8 cellular contexts compared by ENCODE assay signal in the genomic region with DNA sequence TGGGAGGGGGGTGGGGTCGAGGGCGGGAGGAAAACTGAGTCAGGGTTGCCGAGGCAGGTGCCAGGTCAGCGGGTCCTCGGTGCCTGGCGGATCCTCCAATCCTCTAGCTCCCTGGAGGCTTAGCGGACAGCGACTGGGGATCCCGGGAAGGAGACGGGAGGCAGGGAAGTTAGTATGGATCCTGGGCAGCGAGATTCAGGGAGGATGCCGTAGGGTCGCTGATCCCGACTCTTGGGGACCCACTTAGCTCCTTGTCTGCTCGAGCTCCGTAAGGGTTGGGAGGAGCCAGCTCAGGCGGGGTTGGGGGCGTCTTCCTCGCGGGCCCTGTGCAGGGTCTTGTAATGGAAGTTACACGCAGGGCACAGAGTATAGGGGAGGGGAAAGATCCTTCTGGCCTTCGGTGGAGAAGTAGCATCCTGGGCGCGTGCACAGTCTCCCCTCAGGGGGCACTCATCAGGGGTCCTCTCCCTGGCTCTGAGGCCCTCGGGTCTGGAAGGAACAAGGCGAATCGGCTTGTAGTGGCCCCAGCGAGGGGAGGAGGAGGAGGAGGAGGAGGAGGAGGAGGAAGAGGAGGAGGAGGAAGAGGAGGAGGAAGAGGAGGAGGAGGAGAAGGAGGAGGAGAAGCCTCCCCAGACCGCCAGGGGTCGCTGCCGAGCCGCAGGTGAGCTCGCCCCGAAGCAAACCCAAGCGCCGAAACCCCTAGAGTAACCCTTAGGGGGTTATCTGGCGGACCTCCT. TPM values are rescaled to one million over a fixed set of nuclear protein-coding genes. Genes with fewer than 3 reads are reported as not detected.
DNase-seq lines count a peak whose midpoint lies in the region; ATAC-seq and TF ChIP-seq lines count a peak whose summit lies in the region.

No MANE protein-coding gene starts in this region.

- H3K4me3 ChIP-seq in BE2C (ENCODE audit: low read depth, low read length) (peak overlapping the region; percentile 66), HFF-Myc (replicated peaks; ENCODE audit: low read depth, low read length) (no peak overlapping the region), foreskin fibroblast (ENCODE audit: low read depth in 1 of 2, low read length in 2 of 2) (no peak overlapping the region), ovary (no peak overlapping the region)

- H3K36me3 Mint-ChIP-seq in activated T-helper 2 cell treated with anti-CD3 and anti-CD28 coated beads, Interferon-gamma antibody, Interleukin-2, Interleukin-4, amounts not matched to agents 10 μg/mL and 5 μg/mL and 100 μg/mL, durations not matched to agents 14 hours and 24 hours and 36 hours (ENCODE audit: low read depth) = no peaks in the 10 kb centered on the region
- H3K36me3 Mint-ChIP-seq in type B pancreatic cell = no peaks in the 10 kb centered on the region

- no peak overlapping the region for H3K27ac ChIP-seq in ovary

- peaks cover 15% of the 10 kb centered on the region for H3K4me1 Mint-ChIP-seq in activated T-helper 2 cell treated with anti-CD3 and anti-CD28 coated beads, Interferon-gamma antibody, Interleukin-2, Interleukin-4, amounts not matched to agents 10 μg/mL and 5 μg/mL and 100 μg/mL, durations not matched to agents 14 hours and 24 hours and 36 hours (ENCODE audit: low read depth)
- H3K4me1 Mint-ChIP-seq in type B pancreatic cell (ENCODE audit: unreplicated experiment) = peaks cover 6% of the 10 kb centered on the region

- TF ChIP-seq POLR2A in ovary (IDR thresholded peaks at IDR 0.05) = no peak

- H3K9me3 Mint-ChIP-seq in activated T-helper 2 cell treated with anti-CD3 and anti-CD28 coated beads, Interferon-gamma antibody, Interleukin-2, Interleukin-4, amounts not matched to agents 10 μg/mL and 5 μg/mL and 100 μg/mL, durations not matched to agents 14 hours and 24 hours and 36 hours = no peaks in the 10 kb centered on the region
- no peaks in the 10 kb centered on the region for H3K9me3 Mint-ChIP-seq in type B pancreatic cell

- TF ChIP-seq EP300 in ovary (IDR thresholded peaks at IDR 0.05) = no peak

- peaks cover 7% of the 10 kb centered on the region for H3K27me3 ChIP-seq in BE2C
- peaks cover 7% of the 10 kb centered on the region for H3K27me3 ChIP-seq in ovary

- no peaks in the 10 kb centered on the region for H3K9me3 ChIP-seq in BE2C
- H3K9me3 ChIP-seq in ovary = no peaks in the 10 kb centered on the region

- ATAC-seq in HG03159 (IDR thresholded peaks at IDR 0.05; ENCODE audit: unreplicated experiment) = no peak

- no peak overlapping the region for H3K27ac Mint-ChIP-seq in activated T-helper 2 cell treated with anti-CD3 and anti-CD28 coated beads, Interferon-gamma antibody, Interleukin-2, Interleukin-4, amounts not matched to agents 10 μg/mL and 5 μg/mL and 100 μg/mL, durations not matched to agents 14 hours and 24 hours and 36 hours
- H3K27ac Mint-ChIP-seq in type B pancreatic cell = no peak overlapping the region

- 1 to 2% (median 1%) methylated on average over 36 to 37 of the region's 37 CpGs for WGBS in ovary, 3 donors

- TF ChIP-seq CTCF in BE2C (IDR thresholded peaks at IDR 0.05; ENCODE audit: low read depth, low read length) (peak; percentile 85), HFF-Myc (IDR thresholded peaks at IDR 0.05; ENCODE audit: low read depth, low read length, missing control alignments) (peak; percentile 78), foreskin fibroblast (IDR thresholded peaks at IDR 0.05; ENCODE audit: low read depth, low read length) (peak; percentile 58), ovary (IDR thresholded peaks at IDR 0.05) (peak in 2 of 3 donors; percentile 35 to 46), type B pancreatic cell (conservative IDR thresholded peaks at IDR 0.05) (peak; percentile 76)

- peaks cover 37% of the 10 kb centered on the region for H3K27me3 Mint-ChIP-seq in activated T-helper 2 cell treated with anti-CD3 and anti-CD28 coated beads, Interferon-gamma antibody, Interleukin-2, Interleukin-4, amounts not matched to agents 10 μg/mL and 5 μg/mL and 100 μg/mL, durations not matched to agents 14 hours and 24 hours and 36 hours (ENCODE audit: low read depth)
- H3K27me3 Mint-ChIP-seq in type B pancreatic cell = peaks cover 78% of the 10 kb centered on the region

- H3K36me3 ChIP-seq in BE2C (no peaks in the 10 kb centered on the region), ovary (no peaks in the 10 kb centered on the region)

- H3K4me3 Mint-ChIP-seq in activated T-helper 2 cell treated with anti-CD3 and anti-CD28 coated beads, Interferon-gamma antibody, Interleukin-2, Interleukin-4, amounts not matched to agents 10 μg/mL and 5 μg/mL and 100 μg/mL, durations not matched to agents 14 hours and 24 hours and 36 hours (ENCODE audit: low read depth) = peak overlapping the region; percentile 69
- H3K4me3 Mint-ChIP-seq in type B pancreatic cell = peak overlapping the region; percentile 82

- intact Hi-C loops in activated T-helper 2 cell treated with anti-CD3 and anti-CD28 coated beads, Interferon-gamma antibody, Interleukin-2, Interleukin-4, amounts not matched to agents 10 μg/mL and 5 μg/mL and 100 μg/mL, durations not matched to agents 14 hours and 24 hours and 36 hours (cut with micrococcal nuclease) = loop anchor here (1.0 to 5.0 kb wide), 4 partner anchors 8 to 152 kb away; partner anchors contain the start of gene NCOA5
- intact Hi-C loops in ovary (cut with DNase I) = loop anchor here in 1 of 4 donors (10.0 kb wide), 1 partner anchor 152 kb away; no protein-coding TSS in a partner anchor

- peaks cover 7% of the 10 kb centered on the region for H3K4me1 ChIP-seq in BE2C
- peaks cover 2% of the 10 kb centered on the region for H3K4me1 ChIP-seq in ovary (ENCODE audit: insufficient read depth)

- DNase-seq in BE2C (peak; percentile 78), HFF-Myc (ENCODE audit: extremely low read depth, low read depth) (no peak), RPMI8226 (peak; percentile 75), foreskin fibroblast (peak in 1 of 2 donors; percentile 58), ovary (peak; percentile 30 to 69 (median 51)), type B pancreatic cell (ENCODE audit: extremely low spot score, unreplicated experiment) (no peak)
- DNase-seq in activated T-helper 2 cell treated with anti-CD3 and anti-CD28 coated beads, Interferon-gamma antibody, Interleukin-2, Interleukin-4, amounts not matched to agents 10 μg/mL and 5 μg/mL and 100 μg/mL, durations not matched to agents 14 hours and 24 hours and 36 hours (ENCODE audit: low spot score) = peak; percentile 56

RNA-seq across cellular contexts. Expression of gene SLC12A5, which starts 6.4 kb away (rescaled TPM):
- 9.0 TPM for polyA plus RNA-seq in BE2C (2012; ENCODE audit: insufficient read depth, insufficient read length, low read depth)
- total RNA-seq in activated T-helper 2 cell treated with anti-CD3 and anti-CD28 coated beads, Interferon-gamma antibody, Interleukin-2, Interleukin-4, amounts not matched to agents 10 μg/mL and 5 μg/mL and 100 μg/mL, durations not matched to agents 14 hours and 24 hours and 36 hours = 0.73 TPM in 1 of 2 replicates, not detected in the other
- total RNA-seq in ovary (1 to 10 TPM in 5 of 7 donors, not detected in 2; 1.1 to 2.1 (median 1.3) TPM), type B pancreatic cell (ENCODE audit: low replicate concordance) (3.1 and 5.1 TPM in 2 replicates)
- 1 to 10 TPM; 2.2 to 3.8 TPM for polyA plus RNA-seq in ovary

RNA-seq across cellular contexts. Expression of gene MMP9, which starts 13.9 kb away (rescaled TPM):
- not detected for polyA plus RNA-seq in BE2C (2012; ENCODE audit: insufficient read depth, insufficient read length, low read depth)
- 0.16 TPM in 1 of 2 replicates, not detected in the other for total RNA-seq in activated T-helper 2 cell treated with anti-CD3 and anti-CD28 coated beads, Interferon-gamma antibody, Interleukin-2, Interleukin-4, amounts not matched to agents 10 μg/mL and 5 μg/mL and 100 μg/mL, durations not matched to agents 14 hours and 24 hours and 36 hours
- total RNA-seq in ovary = 1 to 10 TPM in 2 of 7 donors, under 1 TPM in 5; 0.10 to 1.7 (median 0.28) TPM
- polyA plus RNA-seq in ovary = under 1 TPM; 0.16 to 0.25 TPM
- 0.53 TPM in 1 of 2 replicates, not detected in the other for total RNA-seq in type B pancreatic cell (ENCODE audit: low replicate concordance)

RNA-seq across cellular contexts. Expression of gene ZNF335, which starts 50.6 kb away (rescaled TPM):
- 23.4 TPM for polyA plus RNA-seq in BE2C (2012; ENCODE audit: insufficient read depth, insufficient read length, low read depth)
- total RNA-seq in activated T-helper 2 cell treated with anti-CD3 and anti-CD28 coated beads, Interferon-gamma antibody, Interleukin-2, Interleukin-4, amounts not matched to agents 10 μg/mL and 5 μg/mL and 100 μg/mL, durations not matched to agents 14 hours and 24 hours and 36 hours = 35.7 and 36.1 TPM in 2 replicates
- 10 to 100 TPM; 14.2 to 25.7 (median 20.0) TPM for total RNA-seq in ovary
- polyA plus RNA-seq in ovary = 10 to 100 TPM in 1 of 2 donors, 1 to 10 TPM in 1; 3.5 to 15.7 TPM
- 19.9 and 23.6 TPM in 2 replicates for total RNA-seq in type B pancreatic cell (ENCODE audit: low replicate concordance)

Comparison
In these comparisons a context has a peak if more than half of its experiments do, and no peak if none do; other contexts are left out.
1. DNase-seq: peak in BE2C (single experiment), RPMI8226 (single experiment), activated T-helper 2 cell treated with anti-CD3 and anti-CD28 coated beads, Interferon-gamma antibody, Interleukin-2, Interleukin-4, amounts not matched to agents 10 μg/mL and 5 μg/mL and 100 μg/mL, durations not matched to agents 14 hours and 24 hours and 36 hours (single experiment) and ovary (5 of 5); none in HFF-Myc (single experiment) and type B pancreatic cell (single experiment).
2. Peak in every context shown above with its lines, with median percentiles within 50 percentile points of each other: CTCF ChIP-seq.